ENCODE assay signal across 10 cellular contexts in the genomic region with DNA sequence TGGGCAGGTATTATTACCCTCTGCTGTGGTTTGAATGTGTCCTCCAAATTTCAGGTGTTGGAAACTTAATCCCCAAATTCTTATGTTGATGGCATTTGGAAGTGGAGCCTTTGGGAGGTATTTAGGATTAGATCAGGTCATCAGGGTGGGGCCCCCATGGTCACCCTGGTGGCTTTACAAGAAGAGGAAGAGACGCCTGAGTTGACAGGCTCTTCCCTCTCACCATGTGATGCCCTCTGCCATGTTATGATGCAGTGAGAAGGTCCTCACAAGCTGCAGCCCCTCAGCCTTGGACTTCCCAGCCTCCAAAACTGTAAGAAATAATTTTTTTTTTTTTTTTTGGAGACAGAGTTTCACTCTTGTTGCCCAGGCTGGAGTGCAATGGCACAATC. TPM values are rescaled to one million over a fixed set of nuclear protein-coding genes. Genes with fewer than 3 reads are reported as not detected.
A peak's percentile ranks its signal among the peaks of the same experiment; 100 is the strongest.
DNase-seq lines count a peak whose midpoint lies in the region; ATAC-seq and TF ChIP-seq lines count a peak whose summit lies in the region.
"Had no signal": no experiment of that assay in that cellular context is flagged by ENCODE, and none has a peak within 500 bp of the region (broad histone marks: within the 10 kb centered on the region; RNA-seq: fewer than 3 reads in every experiment).

No MANE protein-coding gene starts in this region.

- H3K36me3 ChIP-seq in fibroblast of lung (ENCODE audit: control insufficient read depth, insufficient read depth, low read length), result no peaks in the 10 kb centered on the region
- no peaks in the 10 kb centered on the region for H3K36me3 ChIP-seq in psoas muscle (ENCODE audit: insufficient read depth in 1 of 2, low read depth in 1 of 2)

- H3K9ac ChIP-seq in fibroblast of lung (ENCODE audit: insufficient read depth, low read length), result peak overlapping the region; percentile 44

- H3K79me2 ChIP-seq in fibroblast of lung (ENCODE audit: control insufficient read depth, insufficient read depth, low read length), result no peaks in the 10 kb centered on the region

- H3K4me1 ChIP-seq in fibroblast of lung (ENCODE audit: control insufficient read depth, extremely low read depth, insufficient read depth, low read length) (peaks cover 6% of the 10 kb centered on the region), psoas muscle (no peaks in the 10 kb centered on the region)

- no peaks in the 10 kb centered on the region for H4K20me1 ChIP-seq in fibroblast of lung (ENCODE audit: control insufficient read depth, extremely low read depth, insufficient read depth, low read length)

- H3K27ac ChIP-seq in fibroblast of lung (ENCODE audit: insufficient read depth, low read length) (peak overlapping the region; percentile 83), psoas muscle (peak overlapping the region; percentile 46)

- H3K9me3 ChIP-seq in fibroblast of lung (ENCODE audit: control insufficient read depth, insufficient read depth, low read depth, low read length) (no peaks in the 10 kb centered on the region), psoas muscle (no peaks in the 10 kb centered on the region)

- WGBS in psoas muscle, 3 donors, result 82 to 100% (median 90%) methylated on average over 1 of the region's 1 CpG

- intact Hi-C loops in psoas muscle (cut with DNase I), result no loop called here

- peak; percentile 46 for DNase-seq in GM12865 (ENCODE audit: low read depth)
- DNase-seq in OCI-M1 (lab: John Stamatoyannopoulos, UW), result peak; percentile 73
- no peak for DNase-seq in fibroblast of lung (ENCODE audit: low read depth in 2 of 2)
- no peak for DNase-seq in psoas muscle
- no peak for DNase-seq in GM19240 (ENCODE audit: insufficient read length, low spot score)
- DNase-seq in Ammon's horn (ENCODE audit: low spot score), result no peak
- no peak for DNase-seq in NCI-H69 (lab: John Stamatoyannopoulos, UW)
- DNase-seq in H4 (ENCODE audit: low spot score), result no peak
- DNase-seq: activated CD4-positive, CD25-positive, alpha-beta regulatory T cell treated with anti-CD3 and anti-CD28 coated beads, Interleukin-2, amount 50 U/mL, for 72 hours; NCI-H82 had no signal

- TF ChIP-seq CTCF in GM12865 (IDR thresholded peaks at IDR 0.05; ENCODE audit: insufficient read depth, low read depth, low read length, missing control alignments) (no peak), fibroblast of lung (conservative IDR thresholded peaks at IDR 0.05 in 1 of 2, IDR thresholded peaks at IDR 0.05 in 1 of 2; ENCODE audit: low read depth in 1 of 2, low read length in 2 of 2) (no peak), psoas muscle (IDR thresholded peaks at IDR 0.05) (no peak)

- H3K4me3 ChIP-seq in GM12865 (ENCODE audit: low read depth, low read length), result no peak overlapping the region
- H3K4me3 ChIP-seq in fibroblast of lung (replicated peaks in 1 of 4; ENCODE audit: control extremely low read depth in 1 of 4, insufficient read depth in 1 of 4, low read depth in 3 of 4, low read length in 4 of 4), result no peak overlapping the region
- no peak overlapping the region for H3K4me3 ChIP-seq in psoas muscle

- H3K27me3 ChIP-seq in fibroblast of lung (ENCODE audit: control insufficient read depth, insufficient read depth, low read length), result no peaks in the 10 kb centered on the region
- no peaks in the 10 kb centered on the region for H3K27me3 ChIP-seq in psoas muscle (ENCODE audit: insufficient read depth in 3 of 3, low read length in 2 of 3)

- peak overlapping the region; percentile 21 for H3K4me2 ChIP-seq in fibroblast of lung (ENCODE audit: extremely low read depth, insufficient read depth, low read length)

- ATAC-seq in psoas muscle, result peak in 3 of 4 donors; percentile 23 to 36 (median 28)

- no peak overlapping the region for H2AFZ ChIP-seq in fibroblast of lung (ENCODE audit: low read length)

RNA-seq across cellular contexts. Expression of a gene that starts 8.8 kb away (rescaled TPM):
- total RNA-seq in fibroblast of lung (12.3 and 43.6 TPM in 2 replicates), psoas muscle (1 to 10 TPM; 3.7 to 5.1 (median 3.9) TPM)
- polyA plus RNA-seq in fibroblast of lung (4.0 and 6.0 TPM in 2 replicates), psoas muscle (1 to 10 TPM; 1.5 to 6.1 (median 1.7) TPM)
- polyA plus RNA-seq in fibroblast of lung (2012), result 4.1 and 6.1 TPM in 2 replicates
- polyA minus RNA-seq in fibroblast of lung (ENCODE audit: low replicate concordance), result 5.5 and 22.1 TPM in 2 replicates
- total RNA-seq in H4 (2014; rRNA removed; shearing (Covaris generic)), result 0.75 and 2.6 TPM in 2 replicates

RNA-seq across cellular contexts. Expression of a gene that starts 33.0 kb away (rescaled TPM):
- total RNA-seq in fibroblast of lung, result 48.9 and 50.6 TPM in 2 replicates
- polyA plus RNA-seq in fibroblast of lung, result 42.2 and 49.8 TPM in 2 replicates
- polyA plus RNA-seq in fibroblast of lung (2012), result 32.2 and 43.3 TPM in 2 replicates
- polyA minus RNA-seq in fibroblast of lung (ENCODE audit: low replicate concordance), result 32.5 and 74.8 TPM in 2 replicates
- 10 to 100 TPM; 20.6 to 28.2 (median 24.5) TPM for total RNA-seq in psoas muscle
- 10 to 100 TPM; 18.5 to 46.1 (median 32.4) TPM for polyA plus RNA-seq in psoas muscle
- 32.8 and 45.9 TPM in 2 replicates for total RNA-seq in H4 (2014; rRNA removed; shearing (Covaris generic))

RNA-seq across cellular contexts. Expression of a gene that starts 50.8 kb away (rescaled TPM):
- total RNA-seq in fibroblast of lung (28.4 and 37.5 TPM in 2 replicates), psoas muscle (10 to 100 TPM; 42.5 to 72.3 (median 47.7) TPM)
- polyA plus RNA-seq in fibroblast of lung (25.7 and 38.8 TPM in 2 replicates), psoas muscle (10 to 100 TPM; 43.8 to 79.6 (median 71.5) TPM)
- polyA plus RNA-seq in fibroblast of lung (2012), result 18.2 and 34.5 TPM in 2 replicates
- 4.7 and 19.3 TPM in 2 replicates for polyA minus RNA-seq in fibroblast of lung (ENCODE audit: low replicate concordance)
- total RNA-seq in H4 (2014; rRNA removed; shearing (Covaris generic)), result 78.6 and 83.9 TPM in 2 replicates

Comparison
In these comparisons a context has a peak if more than half of its experiments do, and no peak if none do; other contexts are left out.
1. DNase-seq: peak in GM12865 (single experiment) and OCI-M1 (single experiment); none in fibroblast of lung (0 of 2), psoas muscle (0 of 2), GM19240 (single experiment), Ammon's horn (single experiment), NCI-H69 (single experiment) and H4 (single experiment).